15 cellular contexts compared by ENCODE assay signal in the genomic region with DNA sequence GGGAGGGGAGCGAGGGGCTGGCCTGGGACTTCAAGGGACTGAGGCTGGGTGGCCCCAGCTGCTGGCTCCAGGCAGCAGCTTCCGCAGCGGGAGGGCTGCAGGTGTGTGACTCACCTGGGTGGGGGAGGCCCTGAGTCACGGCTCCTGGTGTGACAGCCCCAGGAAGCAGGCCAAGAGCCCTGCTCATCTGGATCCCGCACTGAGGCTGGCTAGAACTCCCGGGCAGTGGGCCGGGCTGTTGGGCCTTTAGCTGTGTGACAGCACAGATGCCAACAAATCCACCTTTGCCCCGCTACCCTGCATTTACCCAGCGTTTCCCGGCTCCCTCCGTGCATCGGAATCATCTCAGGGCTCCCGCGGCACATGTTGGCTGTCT.
DNase-seq lines count a peak whose midpoint lies in the region; ATAC-seq and TF ChIP-seq lines count a peak whose summit lies in the region.
"Had no signal": no experiment of that assay in that cellular context is flagged by ENCODE, and none has a peak within 500 bp of the region (broad histone marks: within the 10 kb centered on the region; RNA-seq: fewer than 3 reads in every experiment).

No MANE protein-coding gene starts in this region.

- H2AFZ ChIP-seq in smooth muscle cell (ENCODE audit: low read depth): no peak overlapping the region

- H3K9me3 ChIP-seq in HEK293 (ENCODE audit: control insufficient read depth, insufficient read depth, low read depth, low read length) (no peaks in the 10 kb centered on the region), endodermal cell (ENCODE audit: control insufficient read depth, low read length) (no peaks in the 10 kb centered on the region), smooth muscle cell (replicated peaks; ENCODE audit: low read depth) (no peaks in the 10 kb centered on the region)
- H3K9me3 ChIP-seq: gastroesophageal sphincter had no signal

- TF ChIP-seq CTCF in HEK293 (tag by site-specific recombination; IDR thresholded peaks at IDR 0.05) (no peak), endodermal cell (conservative IDR thresholded peaks at IDR 0.05) (no peak), smooth muscle cell (IDR thresholded peaks at IDR 0.05; ENCODE audit: borderline replicate concordance, insufficient read depth, poor library complexity, severe bottlenecking) (no peak)

- no peaks in the 10 kb centered on the region for H3K4me1 Mint-ChIP-seq in endodermal cell
- H3K4me1 Mint-ChIP-seq in activated T-cell treated with anti-CD3 and anti-CD28 coated beads, Interleukin-2, amount 50 U/mL, for 4 hours (ENCODE audit: low read depth): no peaks in the 10 kb centered on the region
- H3K4me1 Mint-ChIP-seq: activated CD4-positive, alpha-beta memory T cell treated with anti-CD3 and anti-CD28 coated beads, Interleukin-2, amount 10 ng/mL, durations not matched to agents 7 days and 5 days had no signal

- WGBS in endodermal cell (ENCODE audit: insufficient coverage in 1 of 2, insufficient read length in 1 of 2), 2 experiments: 90 to 97% methylated on average over 11 to 14 of the region's 14 CpGs
- WGBS in smooth muscle cell (ENCODE audit: low lambda C conversion rate): 70% methylated on average over 14 of the region's 14 CpGs

- H4K20me1 ChIP-seq in smooth muscle cell (ENCODE audit: low read depth): no peaks in the 10 kb centered on the region

- no peak for ATAC-seq in activated T-cell treated with anti-CD3 and anti-CD28 coated beads, Interleukin-2, amount 50 U/mL, for 4 hours
- ATAC-seq: gastroesophageal sphincter had no signal

- H3K36me3 Mint-ChIP-seq in endodermal cell (ENCODE audit: low read depth): no peaks in the 10 kb centered on the region
- no peaks in the 10 kb centered on the region for H3K36me3 Mint-ChIP-seq in activated T-cell treated with anti-CD3 and anti-CD28 coated beads, Interleukin-2, amount 50 U/mL, for 4 hours (ENCODE audit: insufficient read depth)
- H3K36me3 Mint-ChIP-seq: activated naive CD8-positive, alpha-beta T cell had no signal

- CTCF ChIA-PET in HEK293 (lab: Yijun Ruan, JAX): interaction anchor here (0.6 to 11.4 kb wide), 3 partner anchors 11 to 459 kb away, joined by 3 to 96 read pairs (median 4); no protein-coding TSS in a partner anchor

- H3K27ac Mint-ChIP-seq in endodermal cell: no peak overlapping the region
- H3K27ac Mint-ChIP-seq: activated CD4-positive, alpha-beta memory T cell treated with anti-CD3 and anti-CD28 coated beads, Interleukin-2, amount 10 ng/mL, durations not matched to agents 7 days and 5 days; activated naive CD8-positive, alpha-beta T cell; dendritic cell treated with granulocyte-macrophage colony-stimulating factor and Interleukin-4, amounts not matched to agents 40 ng/mL and 50 ng/mL, for 4 days had no signal

- no peak overlapping the region for H3K4me3 Mint-ChIP-seq in endodermal cell
- H3K4me3 Mint-ChIP-seq in activated T-cell treated with anti-CD3 and anti-CD28 coated beads, Interleukin-2, amount 50 U/mL, for 4 hours: no peak overlapping the region
- H3K4me3 Mint-ChIP-seq: activated CD4-positive, alpha-beta memory T cell treated with anti-CD3 and anti-CD28 coated beads, Interleukin-2, amount 10 ng/mL, durations not matched to agents 7 days and 5 days; activated naive CD8-positive, alpha-beta T cell; dendritic cell treated with granulocyte-macrophage colony-stimulating factor and Interleukin-4, amounts not matched to agents 40 ng/mL and 50 ng/mL, for 4 days had no signal

- H3K36me3 ChIP-seq in HEK293 (ENCODE audit: control insufficient read depth in 2 of 2, insufficient read depth in 1 of 2, low read length in 2 of 2): no peaks in the 10 kb centered on the region
- H3K36me3 ChIP-seq in endodermal cell (ENCODE audit: control insufficient read depth, insufficient read depth, low read length): no peaks in the 10 kb centered on the region
- no peaks in the 10 kb centered on the region for H3K36me3 ChIP-seq in smooth muscle cell (ENCODE audit: low read depth)
- H3K36me3 ChIP-seq: gastroesophageal sphincter had no signal

- POLR2A ChIA-PET in HEK293 (lab: Yijun Ruan, JAX): no interaction called here

- H3K27ac ChIP-seq in HEK293 (ENCODE audit: extremely low read depth, low read depth, low read length): no peak overlapping the region
- H3K27ac ChIP-seq in endodermal cell (ENCODE audit: low read depth, low read length): no peak overlapping the region
- peak overlapping the region; percentile 24 for H3K27ac ChIP-seq in smooth muscle cell (ENCODE audit: low read depth)
- H3K27ac ChIP-seq: gastroesophageal sphincter had no signal

- H3F3A ChIP-seq in smooth muscle cell (ENCODE audit: low read depth): no peaks in the 10 kb centered on the region

- H3K9ac ChIP-seq in endodermal cell (ENCODE audit: extremely low read depth, low read length, poor library complexity, severe bottlenecking): no peak overlapping the region
- peak overlapping the region; percentile 24 for H3K9ac ChIP-seq in smooth muscle cell (ENCODE audit: low read depth)

- H3K4me2 ChIP-seq in smooth muscle cell: no peak overlapping the region

- H3K4me3 ChIP-seq in HEK293 (ENCODE audit: low read depth, low read length) (no peak overlapping the region), endodermal cell (ENCODE audit: low read length) (no peak overlapping the region), smooth muscle cell (no peak overlapping the region)
- H3K4me3 ChIP-seq: gastroesophageal sphincter had no signal

- H3K27me3 ChIP-seq in endodermal cell (ENCODE audit: control insufficient read depth, insufficient read depth, low read length, poor library complexity, severe bottlenecking) (no peaks in the 10 kb centered on the region), smooth muscle cell (ENCODE audit: low read depth) (no peaks in the 10 kb centered on the region)

- no peaks in the 10 kb centered on the region for H3K79me2 ChIP-seq in smooth muscle cell (ENCODE audit: low read depth)

- no peaks in the 10 kb centered on the region for H3K4me1 ChIP-seq in HEK293 (ENCODE audit: control insufficient read depth, insufficient read depth, low read length)
- no peaks in the 10 kb centered on the region for H3K4me1 ChIP-seq in endodermal cell (ENCODE audit: control insufficient read depth, insufficient read depth, low read length)
- no peaks in the 10 kb centered on the region for H3K4me1 ChIP-seq in smooth muscle cell (ENCODE audit: low read depth)

- H3K9me3 Mint-ChIP-seq in endodermal cell: no peaks in the 10 kb centered on the region
- no peaks in the 10 kb centered on the region for H3K9me3 Mint-ChIP-seq in activated T-cell treated with anti-CD3 and anti-CD28 coated beads, Interleukin-2, amount 50 U/mL, for 4 hours
- H3K9me3 Mint-ChIP-seq: activated CD4-positive, alpha-beta memory T cell treated with anti-CD3 and anti-CD28 coated beads, Interleukin-2, amount 10 ng/mL, durations not matched to agents 7 days and 5 days; dendritic cell treated with granulocyte-macrophage colony-stimulating factor and Interleukin-4, amounts not matched to agents 40 ng/mL and 50 ng/mL, for 4 days had no signal

- DNase-seq in NCI-H345 treated with DMSO at 0.1 percent for 48 hours (lab: John Stamatoyannopoulos, UW; ENCODE audit: unreplicated experiment) (peak; percentile 69), endodermal cell (peak; percentile 63), smooth muscle cell (lab: John Stamatoyannopoulos, UW; ENCODE audit: unreplicated experiment) (no peak), T-helper 2 cell (no peak), GF-D8 (lab: John Stamatoyannopoulos, UW) (no peak)
- DNase-seq in activated CD8-positive, alpha-beta memory T cell treated with anti-CD3 and anti-CD28 coated beads for 24 hours: no peak
- DNase-seq in activated T-cell treated with anti-CD3 and anti-CD28 coated beads, Interleukin-2, amount 50 U/mL, for 4 hours: no peak
- DNase-seq: activated CD4-positive, alpha-beta memory T cell treated with anti-CD3 and anti-CD28 coated beads, Interleukin-2, amount 10 ng/mL, durations not matched to agents 7 days and 5 days; Kasumi-1; NCI-H526 treated with DMSO at 0.1 percent for 48 hours; stimulated activated CD4-positive, alpha-beta T cell treated with anti-CD3 and anti-CD28 coated beads, Interleukin-1b, Interleukin-23, amount 100 ng/mL, for 48 hours had no signal

- peaks cover 5% of the 10 kb centered on the region for H3K27me3 Mint-ChIP-seq in endodermal cell (ENCODE audit: insufficient read depth)
- peaks cover 10% of the 10 kb centered on the region for H3K27me3 Mint-ChIP-seq in activated T-cell treated with anti-CD3 and anti-CD28 coated beads, Interleukin-2, amount 50 U/mL, for 4 hours (ENCODE audit: low read depth)

TF ChIP-seq in HEK293, 187 proteins besides CTCF, POLR2A, EP300 and RAD21:
- TF ChIP-seq ZNF175 (tag by site-specific recombination; IDR thresholded peaks at IDR 0.05) (no peak), ZIC2 (tag by site-specific recombination; IDR thresholded peaks at IDR 0.05) (0 out of 2 replicates have a peak, but pooled peaks have one; percentile 21)

Comparison
In these comparisons a context has a peak if more than half of its experiments do, and no peak if none do; other contexts are left out.
1. DNase-seq: peak in NCI-H345 treated with DMSO at 0.1 percent for 48 hours (single experiment) and endodermal cell (single experiment); none in smooth muscle cell (single experiment), T-helper 2 cell (0 of 5), GF-D8 (single experiment), activated CD8-positive, alpha-beta memory T cell treated with anti-CD3 and anti-CD28 coated beads for 24 hours (single experiment) and activated T-cell treated with anti-CD3 and anti-CD28 coated beads, Interleukin-2, amount 50 U/mL, for 4 hours (single experiment).